22 cellular contexts compared by ENCODE assay signal in the genomic region with DNA sequence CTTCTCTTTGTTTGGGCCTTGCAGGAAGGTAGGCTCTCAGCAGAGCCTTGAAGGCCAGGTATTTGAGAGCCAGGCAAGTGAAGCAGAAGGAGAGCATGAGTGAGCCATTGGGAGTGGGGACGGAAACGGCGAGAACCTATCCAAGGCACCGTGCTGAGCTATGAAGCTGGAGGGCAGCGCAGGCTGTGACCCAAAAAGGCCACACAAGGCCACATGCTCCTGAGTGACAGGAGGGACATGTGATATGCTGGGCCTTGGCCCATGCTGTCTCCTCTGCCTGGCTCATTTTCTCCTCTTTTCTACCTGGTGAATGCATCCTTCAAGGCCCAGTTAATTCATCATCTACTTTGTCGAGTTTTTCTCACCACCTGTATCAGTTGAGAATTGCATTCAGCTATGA.
A peak's percentile ranks its signal among the peaks of the same experiment; 100 is the strongest.
DNase-seq lines count a peak whose midpoint lies in the region; ATAC-seq, FAIRE-seq and TF ChIP-seq lines count a peak whose summit lies in the region.
"Had no signal": no experiment of that assay in that cellular context is flagged by ENCODE, and none has a peak within 500 bp of the region (broad histone marks: within the 10 kb centered on the region; RNA-seq: fewer than 3 reads in every experiment).

No MANE protein-coding gene starts in this region.

- no peak for TF ChIP-seq RAD21 in GM12878 (IDR thresholded peaks at IDR 0.05; ENCODE audit: insufficient read depth, low read depth, low read length)

- no peaks in the 10 kb centered on the region for H3K9me3 ChIP-seq in GM12878 (replicated peaks; ENCODE audit: control insufficient read depth, insufficient read depth, low read length)
- no peaks in the 10 kb centered on the region for H3K9me3 ChIP-seq in skeletal muscle tissue (ENCODE audit: control insufficient read depth in 3 of 3, low read length in 3 of 3)
- H3K9me3 ChIP-seq: Caco-2, SJCRH30 had no signal

- TF ChIP-seq EP300 in GM12878 (IDR thresholded peaks at IDR 0.05; ENCODE audit: borderline replicate concordance in 1 of 2, control insufficient read depth in 1 of 2, low read depth in 2 of 2, low read length in 2 of 2), result no peak

- peak overlapping the region; percentile 38 for H3K27ac Mint-ChIP-seq in activated CD4-positive, alpha-beta T cell treated with anti-CD3 and anti-CD28 coated beads, Interleukin-2, amount 10 ng/mL, durations not matched to agents 24 days and 14 days
- H3K27ac Mint-ChIP-seq in IgD-negative memory B cell, result peak overlapping the region; percentile 70 to 98 (median 91)
- H3K27ac Mint-ChIP-seq: CD4-positive, alpha-beta T cell had no signal

- no peaks in the 10 kb centered on the region for H3K36me3 ChIP-seq in GM12878 (ENCODE audit: control insufficient read depth in 2 of 2, insufficient read depth in 2 of 2, low read length in 1 of 2)
- no peaks in the 10 kb centered on the region for H3K36me3 ChIP-seq in skeletal muscle tissue (ENCODE audit: control insufficient read depth in 3 of 3, insufficient read depth in 3 of 3, low read length in 3 of 3)

- peaks cover 47% of the 10 kb centered on the region for H3K4me1 Mint-ChIP-seq in activated CD4-positive, alpha-beta T cell treated with anti-CD3 and anti-CD28 coated beads, Interleukin-2, amount 10 ng/mL, durations not matched to agents 24 days and 14 days
- H3K4me1 Mint-ChIP-seq in IgD-negative memory B cell, result peaks cover 41 to 62% (median 53%) of the 10 kb centered on the region in 3 donors

- H3K79me2 ChIP-seq in GM12878 (ENCODE audit: control insufficient read depth, insufficient read depth, low read length), result no peaks in the 10 kb centered on the region; the same call in 1 of the 2 replicates

- H3K4me3 ChIP-seq in GM12878, result no peak overlapping the region
- H3K4me3 ChIP-seq in skeletal muscle tissue (ENCODE audit: low read length in 3 of 3), result peak overlapping the region in 1 of 3 donors; percentile 8
- H3K4me3 ChIP-seq: SJCRH30 had no signal

- H3K4me3 Mint-ChIP-seq in activated CD4-positive, alpha-beta T cell treated with anti-CD3 and anti-CD28 coated beads, Interleukin-2, amount 10 ng/mL, durations not matched to agents 24 days and 14 days, result no peak overlapping the region
- H3K4me3 Mint-ChIP-seq in IgD-negative memory B cell, result peak overlapping the region in 1 of 4 donors; percentile 73
- H3K4me3 Mint-ChIP-seq: CD4-positive, alpha-beta T cell had no signal

- CTCF ChIA-PET in GM12878 (lab: Yijun Ruan, JAX), result interaction anchor here (1.0 to 21.3 kb wide), 4 partner anchors 9 to 232 kb away, joined by 3 to 597 read pairs (median 276); no protein-coding TSS in a partner anchor

- no peak for TF ChIP-seq POLR2A in GM12878 (IDR thresholded peaks at IDR 0.05; ENCODE audit: low read depth, low read length)

- H3K4me1 ChIP-seq in GM12878 (ENCODE audit: control insufficient read depth, insufficient read depth, low read length), result peaks cover 66% of the 10 kb centered on the region
- peaks cover 52 to 64% (median 53%) of the 10 kb centered on the region in 3 donors for H3K4me1 ChIP-seq in skeletal muscle tissue (ENCODE audit: control insufficient read depth in 3 of 3, insufficient read depth in 3 of 3, low read length in 3 of 3)
- H3K4me1 ChIP-seq: Caco-2 had no signal

- intact Hi-C loops in activated CD4-positive, alpha-beta T cell treated with anti-CD3 and anti-CD28 coated beads, Interleukin-2, amount 10 ng/mL, durations not matched to agents 24 days and 14 days (cut with micrococcal nuclease), result loop anchor here (10.0 kb wide), 1 partner anchor 802 kb away; the partner anchor contains the start of gene TMEM245
- intact Hi-C loops in GM12878 (cut with micrococcal nuclease; ENCODE audit: unreplicated experiment), result no loop called here

- no peak overlapping the region for H2AFZ ChIP-seq in GM12878 (ENCODE audit: control insufficient read depth, low read depth, low read length)

- H3K4me2 ChIP-seq in GM12878 (ENCODE audit: control insufficient read depth, insufficient read depth), result no peak overlapping the region

- H4K20me1 ChIP-seq in GM12878 (ENCODE audit: control insufficient read depth, insufficient read depth), result no peaks in the 10 kb centered on the region

- SMC1A ChIA-PET in GM12878 (lab: Charles Lee; ENCODE audit: uncharacterized antibody, unreplicated experiment), result interaction anchor here (1.6 to 27.0 kb wide), 7 partner anchors 9 to 233 kb away, joined by 4 to 636 read pairs (median 24); no protein-coding TSS in a partner anchor

- in situ Hi-C loops in GM12878 (cut with MboI), result loop anchor here (5.0 kb wide), 1 partner anchor 56 kb away; no protein-coding TSS in a partner anchor

- ATAC-seq in GM12878, result no peak
- ATAC-seq in GM19023 (IDR thresholded peaks at IDR 0.05; ENCODE audit: unreplicated experiment), result no peak
- ATAC-seq: HepG2, Panc1 had no signal

- H3K36me3 Mint-ChIP-seq in activated CD4-positive, alpha-beta T cell treated with anti-CD3 and anti-CD28 coated beads, Interleukin-2, amount 10 ng/mL, durations not matched to agents 24 days and 14 days (ENCODE audit: low read depth), result no peaks in the 10 kb centered on the region
- peaks cover 2% of the 10 kb centered on the region for H3K36me3 Mint-ChIP-seq in IgD-negative memory B cell

- no peak overlapping the region for H3K27ac ChIP-seq in GM12878 (ENCODE audit: control insufficient read depth, insufficient read depth)
- peak overlapping the region; percentile 16 for H3K27ac ChIP-seq in skeletal muscle tissue (ENCODE audit: low read depth, low read length)
- H3K27ac ChIP-seq: SJCRH30 had no signal

- WGBS in GM12878 (ENCODE audit: insufficient coverage, insufficient replicate concordance, low lambda C conversion rate, missing lambda C conversion rate), result 96% methylated on average over 6 of the region's 6 CpGs

- no peaks in the 10 kb centered on the region for H3K27me3 Mint-ChIP-seq in activated CD4-positive, alpha-beta T cell treated with anti-CD3 and anti-CD28 coated beads, Interleukin-2, amount 10 ng/mL, durations not matched to agents 24 days and 14 days
- no peaks in the 10 kb centered on the region for H3K27me3 Mint-ChIP-seq in IgD-negative memory B cell
- H3K27me3 Mint-ChIP-seq: CD4-positive, alpha-beta T cell had no signal

- no peak for FAIRE-seq in GM12878 (lab: Jason Lieb, UNC)
- FAIRE-seq: A204.1, GM12892, HepG2 had no signal

- H3K9ac ChIP-seq in GM12878 (ENCODE audit: control insufficient read depth, insufficient read depth, low read length) (no peak overlapping the region), skeletal muscle tissue (ENCODE audit: low read depth in 1 of 3, low read length in 3 of 3) (no peak overlapping the region)

- no TSS peak for BruUV-seq in GM12878 (replicated peaks; lab: Mats Ljungman, UMichigan)

- POLR2A ChIA-PET in GM12878 (lab: Charles Lee), result interaction anchor here (1.5 to 4.8 kb wide), 2 partner anchors 9 to 53 kb away, joined by 4 to 52 read pairs; no protein-coding TSS in a partner anchor

- no peak for TF ChIP-seq CTCF in GM12878 (IDR thresholded peaks at IDR 0.05 in 2 of 3, conservative IDR thresholded peaks at IDR 0.05 in 1 of 3; ENCODE audit: control insufficient read depth in 2 of 3, extremely low read depth in 1 of 3, insufficient read depth in 1 of 3, low read depth in 3 of 3, low read length in 3 of 3)

- DNase-seq in activated CD4-positive, alpha-beta T cell treated with anti-CD3 and anti-CD28 coated beads, Interleukin-2, amount 10 ng/mL, durations not matched to agents 24 days and 14 days, result no peak
- no peak for DNase-seq in activated CD4-positive, alpha-beta T cell treated with anti-CD3 and anti-CD28 coated beads for 4 hours
- DNase-seq in GM12878 (ENCODE audit: low read depth, low spot score), result no peak
- no peak for DNase-seq in effector CD4-positive, alpha-beta T cell
- no peak for DNase-seq in HT-29 (ENCODE audit: low spot score)
- DNase-seq: Caco-2; CD4-positive, alpha-beta T cell; DMS153; GF-D8; NCI-H1048; NCI-H1436; NCI-H2029 treated with DMSO at 0.1 percent for 48 hours; NCI-H2171; NCI-H526; SJCRH30 had no signal

- RAD21 ChIA-PET in GM12878 (lab: Charles Lee; ENCODE audit: unreplicated experiment), result interaction anchor here (0.7 to 4.7 kb wide), 5 partner anchors 9 to 226 kb away, joined by 3 to 32 read pairs (median 4); no protein-coding TSS in a partner anchor

- H3K9me3 Mint-ChIP-seq in activated CD4-positive, alpha-beta T cell treated with anti-CD3 and anti-CD28 coated beads, Interleukin-2, amount 10 ng/mL, durations not matched to agents 24 days and 14 days, result peaks cover 3% of the 10 kb centered on the region
- H3K9me3 Mint-ChIP-seq in IgD-negative memory B cell, result peaks cover 0 to 2% (median 0%) of the 10 kb centered on the region in 3 donors
- H3K9me3 Mint-ChIP-seq: CD4-positive, alpha-beta T cell had no signal

- H3K27me3 ChIP-seq in GM12878 (replicated peaks in 1 of 2; ENCODE audit: control insufficient read depth in 2 of 2, insufficient read depth in 2 of 2, low read length in 1 of 2), result no peaks in the 10 kb centered on the region
- no peaks in the 10 kb centered on the region for H3K27me3 ChIP-seq in skeletal muscle tissue (ENCODE audit: control insufficient read depth in 3 of 3, insufficient read depth in 3 of 3, low read length in 3 of 3)
- H3K27me3 ChIP-seq: SJCRH30 had no signal

TF ChIP-seq in GM12878, 131 proteins besides CTCF, POLR2A, EP300 and RAD21:
- TF ChIP-seq, protein P1, sequence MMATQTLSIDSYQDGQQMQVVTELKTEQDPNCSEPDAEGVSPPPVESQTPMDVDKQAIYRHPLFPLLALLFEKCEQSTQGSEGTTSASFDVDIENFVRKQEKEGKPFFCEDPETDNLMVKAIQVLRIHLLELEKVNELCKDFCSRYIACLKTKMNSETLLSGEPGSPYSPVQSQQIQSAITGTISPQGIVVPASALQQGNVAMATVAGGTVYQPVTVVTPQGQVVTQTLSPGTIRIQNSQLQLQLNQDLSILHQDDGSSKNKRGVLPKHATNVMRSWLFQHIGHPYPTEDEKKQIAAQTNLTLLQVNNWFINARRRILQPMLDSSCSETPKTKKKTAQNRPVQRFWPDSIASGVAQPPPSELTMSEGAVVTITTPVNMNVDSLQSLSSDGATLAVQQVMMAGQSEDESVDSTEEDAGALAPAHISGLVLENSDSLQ (IDR thresholded peaks at IDR 0.05), result 0 out of 2 replicates have a peak, but pooled peaks have one; percentile 11
- TF ChIP-seq ZNF622 (IDR thresholded peaks at IDR 0.05), result no peak
